Comparison of ENCODE assay signal across 2 cellular contexts in genomic region chr19:46715620-46716012, GRCh38.
TF ChIP-seq lines count a peak whose summit lies in the region.

No MANE protein-coding gene starts in this region.

TF ChIP-seq in SK-N-SH, 30 proteins besides CTCF, POLR2A, EP300 and RAD21 (continued from another document):
- TF ChIP-seq REST (IDR thresholded peaks at IDR 0.05; ENCODE audit: low read depth, low read length) (no peak), POLR2AphosphoS5 (IDR thresholded peaks at IDR 0.05; ENCODE audit: low read depth, low read length) (no peak), RFX5 (IDR thresholded peaks at IDR 0.05; ENCODE audit: low read length) (no peak), SIN3A (IDR thresholded peaks at IDR 0.05; ENCODE audit: borderline replicate concordance, low read depth, low read length) (no peak), ELF1 (IDR thresholded peaks at IDR 0.05) (no peak), NRF1 (IDR thresholded peaks at IDR 0.05; ENCODE audit: low read depth, low read length) (no peak)
- TF ChIP-seq, protein P1, sequence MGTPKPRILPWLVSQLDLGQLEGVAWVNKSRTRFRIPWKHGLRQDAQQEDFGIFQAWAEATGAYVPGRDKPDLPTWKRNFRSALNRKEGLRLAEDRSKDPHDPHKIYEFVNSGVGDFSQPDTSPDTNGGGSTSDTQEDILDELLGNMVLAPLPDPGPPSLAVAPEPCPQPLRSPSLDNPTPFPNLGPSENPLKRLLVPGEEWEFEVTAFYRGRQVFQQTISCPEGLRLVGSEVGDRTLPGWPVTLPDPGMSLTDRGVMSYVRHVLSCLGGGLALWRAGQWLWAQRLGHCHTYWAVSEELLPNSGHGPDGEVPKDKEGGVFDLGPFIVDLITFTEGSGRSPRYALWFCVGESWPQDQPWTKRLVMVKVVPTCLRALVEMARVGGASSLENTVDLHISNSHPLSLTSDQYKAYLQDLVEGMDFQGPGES (IDR thresholded peaks at IDR 0.05; ENCODE audit: low read depth, low read length) = no peak

TF ChIP-seq in SK-N-SH treated with all-trans-retinoic acid at 6 μM for 48 hours, 23 proteins besides CTCF, POLR2A, EP300 and RAD21 (continued from another document):
- TF ChIP-seq PATZ1 (CRISPR knock-in tag; IDR thresholded peaks at IDR 0.05; ENCODE audit: borderline replicate concordance) (no peak), BACH2 (CRISPR knock-in tag; IDR thresholded peaks at IDR 0.05; ENCODE audit: borderline replicate concordance) (no peak), SNAI2 (CRISPR knock-in tag; IDR thresholded peaks at IDR 0.05) (no peak), ZNF70 (CRISPR knock-in tag; IDR thresholded peaks at IDR 0.05) (no peak), GLIS3 (CRISPR knock-in tag; IDR thresholded peaks at IDR 0.05) (no peak), TOX (CRISPR knock-in tag; IDR thresholded peaks at IDR 0.05; ENCODE audit: borderline replicate concordance) (no peak), PPARA (CRISPR knock-in tag; IDR thresholded peaks at IDR 0.05; ENCODE audit: borderline replicate concordance) (no peak), ZNF565 (CRISPR knock-in tag; conservative IDR thresholded peaks at IDR 0.05; ENCODE audit: low read depth) (no peak), ZFP3 (CRISPR knock-in tag; IDR thresholded peaks at IDR 0.05) (no peak), OSR1 (CRISPR knock-in tag; IDR thresholded peaks at IDR 0.05) (no peak)
- TF ChIP-seq, protein P2, sequence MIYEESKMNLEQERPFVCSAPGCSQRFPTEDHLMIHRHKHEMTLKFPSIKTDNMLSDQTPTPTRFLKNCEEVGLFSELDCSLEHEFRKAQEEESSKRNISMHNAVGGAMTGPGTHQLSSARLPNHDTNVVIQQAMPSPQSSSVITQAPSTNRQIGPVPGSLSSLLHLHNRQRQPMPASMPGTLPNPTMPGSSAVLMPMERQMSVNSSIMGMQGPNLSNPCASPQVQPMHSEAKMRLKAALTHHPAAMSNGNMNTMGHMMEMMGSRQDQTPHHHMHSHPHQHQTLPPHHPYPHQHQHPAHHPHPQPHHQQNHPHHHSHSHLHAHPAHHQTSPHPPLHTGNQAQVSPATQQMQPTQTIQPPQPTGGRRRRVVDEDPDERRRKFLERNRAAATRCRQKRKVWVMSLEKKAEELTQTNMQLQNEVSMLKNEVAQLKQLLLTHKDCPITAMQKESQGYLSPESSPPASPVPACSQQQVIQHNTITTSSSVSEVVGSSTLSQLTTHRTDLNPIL (CRISPR knock-in tag; IDR thresholded peaks at IDR 0.05; ENCODE audit: low read depth) = no peak
